In the genomic region with DNA sequence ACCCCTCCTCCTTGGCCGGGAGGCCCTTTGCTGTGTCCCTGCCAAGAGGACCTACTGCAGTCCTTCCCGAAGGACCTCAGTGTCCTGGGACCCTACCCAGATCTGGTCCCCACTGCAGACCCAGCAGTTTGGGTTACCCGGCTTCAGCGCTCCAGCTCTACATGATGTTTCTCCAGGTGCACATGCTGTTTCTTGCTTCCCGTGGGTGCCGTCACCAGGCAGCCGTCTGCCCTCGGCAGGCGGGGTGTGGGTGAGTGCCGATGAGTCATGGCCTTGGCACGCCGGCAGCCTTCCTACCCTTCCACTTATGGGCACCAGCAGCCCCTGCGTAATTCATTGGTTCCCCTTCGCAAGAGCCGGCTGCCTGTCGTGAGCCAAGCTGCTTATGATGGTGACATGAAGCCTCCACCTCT, we compare ENCODE assay signal across 8 cellular contexts.
A peak's percentile ranks its signal among the peaks of the same experiment; 100 is the strongest.
DNase-seq lines count a peak whose midpoint lies in the region; ATAC-seq lines count a peak whose summit lies in the region.

No MANE protein-coding gene starts in this region.

- no peak overlapping the region for H3K4me3 ChIP-seq in H7 (ENCODE audit: insufficient read depth, low read depth, low read length)

- peaks cover 19% of the 10 kb centered on the region for H3K36me3 ChIP-seq in H7 (replicated peaks; ENCODE audit: control insufficient read depth, insufficient read depth, low read length)

- DNase-seq in DMS 273 treated with DMSO at 0.1 percent for 48 hours (lab: John Stamatoyannopoulos, UW): peak; percentile 13
- DNase-seq in NCI-H460 (ENCODE audit: extremely low read depth, low read depth): peak; percentile 70
- peak; percentile 17 for DNase-seq in pons (ENCODE audit: low spot score)
- no peak for DNase-seq in stimulated activated naive CD4-positive, alpha-beta T cell treated with Interleukin-2 at 50 U/mL for 16 hours (lab: John Stamatoyannopoulos, UW)
- no peak for DNase-seq in H7
- DNase-seq in NCI-H2107 (lab: John Stamatoyannopoulos, UW): no peak

- H3K27me3 ChIP-seq in H7 (ENCODE audit: control insufficient read depth, insufficient read depth, low read length): no peaks in the 10 kb centered on the region

- ATAC-seq in esophagus mucosa (peak; percentile 73), GM19328 (IDR thresholded peaks at IDR 0.05; ENCODE audit: unreplicated experiment) (no peak)

Comparison
In these comparisons a context has a peak if more than half of its experiments do, and no peak if none do; other contexts are left out.
1. DNase-seq: peak in DMS 273 treated with DMSO at 0.1 percent for 48 hours (single experiment), NCI-H460 (single experiment) and pons (single experiment); none in stimulated activated naive CD4-positive, alpha-beta T cell treated with Interleukin-2 at 50 U/mL for 16 hours (single experiment), H7 (single experiment) and NCI-H2107 (single experiment).